In the genomic region with DNA sequence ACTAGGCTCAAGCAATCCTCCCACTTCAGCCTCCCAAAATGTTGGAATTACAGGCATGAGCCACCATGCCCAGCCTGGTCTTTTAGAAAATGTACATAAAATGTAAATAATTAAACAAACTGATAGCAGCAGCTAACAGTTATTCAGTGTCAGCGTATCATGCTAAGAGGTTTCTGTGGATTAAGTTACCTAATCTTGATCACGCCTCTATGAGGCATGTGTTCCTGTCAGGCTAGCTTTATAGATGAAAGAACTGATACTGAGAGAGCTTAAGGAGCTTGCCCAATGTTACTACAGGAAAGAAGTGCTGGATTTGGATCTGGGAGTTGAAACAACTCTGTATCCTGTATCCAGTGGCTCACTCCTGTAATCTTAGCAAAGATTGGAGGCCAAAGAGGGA, we compare ENCODE assay signal across 20 cellular contexts. TPM values are rescaled to one million over a fixed set of nuclear protein-coding genes. Genes with fewer than 3 reads are reported as not detected.
"Had no signal": no experiment of that assay in that cellular context is flagged by ENCODE, and none has a peak within 500 bp of the region (broad histone marks: within the 10 kb centered on the region; RNA-seq: fewer than 3 reads in every experiment).

No MANE protein-coding gene starts in this region.

- FAIRE-seq: TTC549 had no signal

- H3K9me3 ChIP-seq: sigmoid colon, stomach, testis had no signal

- DNase-seq: activated CD4-positive, alpha-beta T cell treated with anti-CD3 and anti-CD28 coated beads, Interleukin-2, amount 10 ng/mL, durations not matched to agents 24 days and 14 days; activated CD4-positive, CD25-positive, alpha-beta regulatory T cell; activated CD8-positive, alpha-beta memory T cell treated with anti-CD3 and anti-CD28 coated beads for 24 hours; activated naive CD4-positive, alpha-beta T cell; activated naive CD8-positive, alpha-beta T cell treated with anti-CD3 and anti-CD28 coated beads, Interleukin-2, amount 10 ng/mL, durations not matched to agents 7 days and 5 days; anterior cingulate cortex; cerebellar nuclear complex; effector memory CD4-positive, alpha-beta T cell; sigmoid colon; stimulated activated CD4-positive, alpha-beta T cell treated with anti-CD3 and anti-CD28 coated beads, Interleukin-1b, Interleukin-23, amount 100 ng/mL, for 48 hours; stomach; T-helper 2 cell; testis had no signal

- H3K27ac ChIP-seq: sigmoid colon, testis had no signal

- H3K4me1 ChIP-seq: sigmoid colon, testis had no signal

- H3K27me3 ChIP-seq: sigmoid colon, stomach, testis had no signal

- H3K4me3 ChIP-seq: sigmoid colon, stomach, testis had no signal

RNA-seq across cellular contexts. Expression of a gene that starts 45.2 kb away (rescaled TPM):
- total RNA-seq: activated naive CD8-positive, alpha-beta T cell treated with anti-CD3 and anti-CD28 coated beads, Interleukin-2, amount 10 ng/mL, durations not matched to agents 7 days and 5 days; epithelial cell of proximal tubule; kidney epithelial cell; lower leg skin; myocyte; osteocyte; sigmoid colon; ureter had no signal
